ENCODE assay signal across 8 cellular contexts in the genomic region with DNA sequence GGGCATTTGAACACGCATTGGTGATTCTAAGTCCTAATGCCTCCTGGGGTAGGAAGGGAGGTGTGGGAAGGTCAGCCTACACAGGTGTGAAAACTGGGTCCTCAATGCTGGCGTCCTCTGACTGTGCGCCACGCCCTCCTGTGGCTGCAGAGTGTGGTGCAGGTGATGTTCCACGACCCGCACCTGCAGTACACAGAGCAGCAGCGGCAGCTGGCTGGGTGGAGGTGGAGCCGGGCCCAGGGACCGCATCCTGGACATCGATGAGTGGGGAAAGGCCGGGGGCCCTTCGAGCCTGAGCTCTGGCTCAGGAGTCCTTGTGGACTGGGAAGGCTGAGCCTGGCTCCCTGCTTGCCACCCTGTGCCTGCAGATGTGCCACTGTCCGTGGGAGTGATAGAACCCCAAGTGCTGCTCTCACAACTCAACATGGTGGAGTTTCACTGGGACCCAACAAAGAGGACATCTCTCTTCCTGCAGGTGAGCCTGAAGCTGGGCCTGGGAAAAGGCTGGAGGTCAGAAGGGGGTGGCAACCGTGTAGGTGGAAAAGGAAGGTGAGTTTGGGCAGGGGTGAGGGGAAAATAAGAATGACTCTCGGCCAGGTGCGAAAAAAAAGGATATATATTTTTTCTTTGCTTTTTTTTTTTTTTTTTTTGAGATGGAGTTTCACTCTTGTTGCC. TPM values are rescaled to one million over a fixed set of nuclear protein-coding genes. Genes with fewer than 3 reads are reported as not detected.
A peak's percentile ranks its signal among the peaks of the same experiment; 100 is the strongest.
DNase-seq lines count a peak whose midpoint lies in the region; ATAC-seq and TF ChIP-seq lines count a peak whose summit lies in the region.

No MANE protein-coding gene starts in this region.

- H3K27ac ChIP-seq in adrenal gland: no peak overlapping the region

- H3K4me3 ChIP-seq in adrenal gland: no peak overlapping the region

- no peaks in the 10 kb centered on the region for H3K9me3 ChIP-seq in adrenal gland (replicated peaks in 1 of 3)

- no peaks in the 10 kb centered on the region for H3K9me3 Mint-ChIP-seq in IgD-negative memory B cell

- H3K27me3 Mint-ChIP-seq in IgD-negative memory B cell: peaks cover 15% of the 10 kb centered on the region

- peak in 5 of 6 experiments; percentile 33 to 58 (median 43) for TF ChIP-seq CTCF in adrenal gland (IDR thresholded peaks at IDR 0.05)

- H3K4me1 ChIP-seq in adrenal gland (replicated peaks in 1 of 2): peaks cover 10 to 13% of the 10 kb centered on the region in 2 donors

- peak overlapping the region in 3 of 4 donors; percentile 3 to 75 (median 41) for H3K4me3 Mint-ChIP-seq in IgD-negative memory B cell

- no peak for ATAC-seq in GM21526 (IDR thresholded peaks at IDR 0.05; ENCODE audit: low FRiP score, unreplicated experiment)

- no peaks in the 10 kb centered on the region for H3K36me3 ChIP-seq in adrenal gland (replicated peaks in 1 of 2)

- intact Hi-C loops in adrenal gland (cut with DNase I): loop anchor here (5.0 kb wide), 1 partner anchor 32 kb away; no protein-coding TSS in a partner anchor

- DNase-seq in CD1c-positive myeloid dendritic cell (ENCODE audit: extremely low spot score) (peak; percentile 39), T-helper 1 cell (peak in 4 of 5 donors; percentile 58 to 74 (median 60)), adrenal gland (peak in 3 of 7 donors; percentile 47 to 68 (median 50)), iPS-NIHi7 (ENCODE audit: extremely low spot score) (peak; percentile 88), GF-D8 (lab: John Stamatoyannopoulos, UW) (no peak)
- peak; percentile 57 to 70 for DNase-seq in stimulated activated CD4-positive, alpha-beta T cell treated with anti-CD3 and anti-CD28 coated beads, Interleukin-4, amount 100 ng/mL, for 48 hours (ENCODE audit: low read depth in 2 of 2)

- TF ChIP-seq POLR2A in adrenal gland (IDR thresholded peaks at IDR 0.05): no peak

- H3K36me3 Mint-ChIP-seq in IgD-negative memory B cell: no peaks in the 10 kb centered on the region

- WGBS in adrenal gland, 4 donors: 34 to 57% (median 36%) methylated on average over 14 to 16 of the region's 16 CpGs

- H3K4me1 Mint-ChIP-seq in IgD-negative memory B cell: peaks cover 13 to 33% (median 14%) of the 10 kb centered on the region in 3 donors

- no peaks in the 10 kb centered on the region for H3K27me3 ChIP-seq in adrenal gland

- peak overlapping the region in 1 of 3 donors; percentile 1 for H3K27ac Mint-ChIP-seq in IgD-negative memory B cell

RNA-seq across cellular contexts. Expression of a gene that starts 14.0 kb away (rescaled TPM):
- polyA plus RNA-seq in IgD-negative memory B cell: not detected
- total RNA-seq in adrenal gland: 1 to 10 TPM in 1 of 8 donors, under 1 TPM in 3, not detected in 4; 0.22 to 1.1 (median 0.60) TPM
- polyA plus RNA-seq in adrenal gland: 1 to 10 TPM in 1 of 3 donors, under 1 TPM in 2; 0.48 to 1.0 (median 0.48) TPM

RNA-seq across cellular contexts. Expression of a gene that starts 39.7 kb away (rescaled TPM):
- 3,435 TPM for polyA plus RNA-seq in IgD-negative memory B cell
- 1,000 to 10,000 TPM; 1,513 to 2,859 (median 2,022) TPM for total RNA-seq in adrenal gland
- polyA plus RNA-seq in adrenal gland: 1,000 to 10,000 TPM; 2,256 to 4,908 (median 2,700) TPM

RNA-seq across cellular contexts. Expression of a gene that starts 42.3 kb away (rescaled TPM):
- polyA plus RNA-seq in IgD-negative memory B cell: 0.45 TPM
- 1 to 10 TPM in 7 of 8 donors, under 1 TPM in 1; 0.85 to 9.1 (median 5.4) TPM for total RNA-seq in adrenal gland
- polyA plus RNA-seq in adrenal gland: 10 to 100 TPM in 2 of 3 donors, 1 to 10 TPM in 1; 3.8 to 28.8 (median 10.5) TPM
